In the genomic region with DNA sequence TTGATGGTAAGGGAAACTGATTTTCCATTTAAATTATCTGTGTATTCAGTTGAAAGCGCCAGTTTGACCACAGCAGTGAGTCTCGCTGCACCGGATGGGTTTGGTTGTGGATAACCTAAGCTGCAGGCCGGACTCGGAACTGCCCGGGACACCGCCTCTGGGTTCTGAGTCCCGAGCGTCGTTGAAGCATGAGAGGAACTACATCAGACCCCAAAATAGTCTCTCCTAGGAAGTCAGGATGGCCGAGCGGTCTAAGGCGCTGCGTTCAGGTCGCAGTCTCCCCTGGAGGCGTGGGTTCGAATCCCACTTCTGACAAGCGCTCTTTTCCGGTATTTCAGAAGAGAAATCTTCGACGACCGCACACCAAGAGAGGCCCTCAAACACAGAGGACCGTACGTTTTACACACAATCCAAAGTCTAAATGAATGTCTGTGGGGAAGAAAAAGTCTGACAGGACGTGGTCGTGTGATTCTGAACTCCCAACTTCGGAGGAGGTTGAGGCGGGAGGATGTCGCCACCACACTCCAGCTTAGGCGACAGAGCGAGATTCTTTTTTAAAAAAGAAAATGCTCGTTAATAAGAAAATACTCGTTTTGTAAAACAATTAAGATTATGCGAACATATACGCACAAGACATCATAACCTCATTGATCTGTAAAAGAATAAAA, we compare ENCODE assay signal across 8 cellular contexts. TPM values are rescaled to one million over a fixed set of nuclear protein-coding genes. Genes with fewer than 3 reads are reported as not detected.
DNase-seq lines count a peak whose midpoint lies in the region; ATAC-seq and TF ChIP-seq lines count a peak whose summit lies in the region.

No MANE protein-coding gene starts in this region.

- POLR2A ChIA-PET in HEK293T (lab: Yijun Ruan, JAX): interaction anchor here (1.0 to 2.8 kb wide), 4 partner anchors 54 to 147 kb away, joined by 3 to 18 read pairs (median 6); partner anchors contain the start of genes ARL2BP, CIAPIN1 and COQ9

- no peaks in the 10 kb centered on the region for H3K79me2 ChIP-seq in parathyroid adenoma

- no peaks in the 10 kb centered on the region for H3K4me1 ChIP-seq in cardiac muscle cell (ENCODE audit: low read depth)
- H3K4me1 ChIP-seq in parathyroid adenoma: peaks cover 7% of the 10 kb centered on the region
- peaks cover 9 to 32% (median 24%) of the 10 kb centered on the region in 4 donors for H3K4me1 ChIP-seq in transverse colon

- H3K27me3 Mint-ChIP-seq in activated naive CD8-positive, alpha-beta T cell treated with anti-CD3 and anti-CD28 coated beads, Interleukin-2, amount 50 U/mL, for 24 hours: no peaks in the 10 kb centered on the region

- no peak overlapping the region for H3K27ac Mint-ChIP-seq in activated naive CD8-positive, alpha-beta T cell treated with anti-CD3 and anti-CD28 coated beads, Interleukin-2, amount 50 U/mL, for 24 hours

- H3K9me3 ChIP-seq in cardiac muscle cell (ENCODE audit: low read depth) (no peaks in the 10 kb centered on the region), parathyroid adenoma (ENCODE audit: control insufficient read depth, low read length) (no peaks in the 10 kb centered on the region), transverse colon (no peaks in the 10 kb centered on the region)

- no peak for TF ChIP-seq POLR2A in transverse colon (IDR thresholded peaks at IDR 0.05)

- CTCF ChIA-PET in HEK293T (lab: Yijun Ruan, JAX): interaction anchor here (0.8 to 5.3 kb wide), 5 partner anchors 18 to 221 kb away, joined by 3 to 71 read pairs (median 5); no protein-coding TSS in a partner anchor

- ATAC-seq in activated naive CD8-positive, alpha-beta T cell treated with anti-CD3 and anti-CD28 coated beads, Interleukin-2, amount 50 U/mL, for 24 hours: peak; percentile 87

- 1% methylated on average over 11 to 35 of the region's 35 CpGs for WGBS in transverse colon (ENCODE audit: low coverage in 1 of 2), 2 donors

- in situ Hi-C loops in transverse colon (cut with MboI; ENCODE audit: low pct_ligation_motif_present in 1 of 4, low pct_unique_long_range_greater_than_20kb in 1 of 4, low sequenced_read_pairs in 3 of 4): loop anchor here (5.0 to 10.0 kb wide), 4 partner anchors 115 to 225 kb away; no protein-coding TSS in a partner anchor

- DNase-seq in GM03348 (ENCODE audit: low spot score) (peak; percentile 89), HEK293T (ENCODE audit: extremely low spot score) (peak; percentile 85), NAMALWA (ENCODE audit: low spot score) (peak; percentile 95), SKM-1 treated with dmso at 0.1 percent for 144 hours (lab: John Stamatoyannopoulos, UW; ENCODE audit: unreplicated experiment) (peak; percentile 93), cardiac muscle cell (ENCODE audit: low read depth in 1 of 2, low spot score in 1 of 2) (peak; percentile 87 to 95), transverse colon (peak; percentile 90)
- peak; percentile 83 for DNase-seq in activated naive CD8-positive, alpha-beta T cell treated with anti-CD3 and anti-CD28 coated beads, Interleukin-2, amount 50 U/mL, for 24 hours

- H2AFZ ChIP-seq in parathyroid adenoma: peak overlapping the region; percentile 74

- peak overlapping the region; percentile 78 for H3K27ac ChIP-seq in cardiac muscle cell
- peak overlapping the region; percentile 88 for H3K27ac ChIP-seq in parathyroid adenoma
- peak overlapping the region; percentile 88 to 96 (median 92) for H3K27ac ChIP-seq in transverse colon

- H3K4me1 Mint-ChIP-seq in activated naive CD8-positive, alpha-beta T cell treated with anti-CD3 and anti-CD28 coated beads, Interleukin-2, amount 50 U/mL, for 24 hours: peaks cover 23% of the 10 kb centered on the region

- no peaks in the 10 kb centered on the region for H3K36me3 ChIP-seq in cardiac muscle cell
- H3K36me3 ChIP-seq in parathyroid adenoma (ENCODE audit: control insufficient read depth, insufficient read depth, low read length): no peaks in the 10 kb centered on the region
- H3K36me3 ChIP-seq in transverse colon: no peaks in the 10 kb centered on the region

- peak overlapping the region; percentile 53 for H3K4me3 ChIP-seq in cardiac muscle cell
- peak overlapping the region; percentile 55 for H3K4me3 ChIP-seq in parathyroid adenoma (ENCODE audit: low read depth, low read length)
- peak overlapping the region; percentile 27 to 52 (median 32) for H3K4me3 ChIP-seq in transverse colon

- H3K4me3 Mint-ChIP-seq in activated naive CD8-positive, alpha-beta T cell treated with anti-CD3 and anti-CD28 coated beads, Interleukin-2, amount 50 U/mL, for 24 hours: no peak overlapping the region

- TF ChIP-seq EP300 in transverse colon (IDR thresholded peaks at IDR 0.05; ENCODE audit: low read depth): no peak

- intact Hi-C loops in transverse colon (cut with DNase I; ENCODE audit: low total_unique reads): loop anchor here (2.0 kb wide), 1 partner anchor 119 kb away; no protein-coding TSS in a partner anchor

- TF ChIP-seq CTCF in cardiac muscle cell (IDR thresholded peaks at IDR 0.05; ENCODE audit: low read depth, low read length) (no peak), parathyroid adenoma (IDR thresholded peaks at IDR 0.05) (peak; percentile 8), transverse colon (IDR thresholded peaks at IDR 0.05) (peak in 4 of 5 experiments; percentile 24 to 75 (median 50))

- H3K9me3 Mint-ChIP-seq in activated naive CD8-positive, alpha-beta T cell treated with anti-CD3 and anti-CD28 coated beads, Interleukin-2, amount 50 U/mL, for 24 hours: no peaks in the 10 kb centered on the region

- H3K9ac ChIP-seq in parathyroid adenoma: no peak overlapping the region

- H3K4me2 ChIP-seq in parathyroid adenoma (ENCODE audit: low read length): peak overlapping the region; percentile 75

- H3K27me3 ChIP-seq in cardiac muscle cell (no peaks in the 10 kb centered on the region), parathyroid adenoma (ENCODE audit: control insufficient read depth, insufficient read depth, low read length) (no peaks in the 10 kb centered on the region), transverse colon (no peaks in the 10 kb centered on the region)

- no peaks in the 10 kb centered on the region for H3K36me3 Mint-ChIP-seq in activated naive CD8-positive, alpha-beta T cell treated with anti-CD3 and anti-CD28 coated beads, Interleukin-2, amount 50 U/mL, for 24 hours (ENCODE audit: low read depth)

TF ChIP-seq in HEK293T, 16 proteins besides CTCF, POLR2A, EP300 and RAD21:
- TF ChIP-seq NFRKB (IDR thresholded peaks at IDR 0.05) (no peak; the same call in 1 of the 2 replicates), L3MBTL2 (conservative IDR thresholded peaks at IDR 0.05) (no peak; the same call in 1 of the 2 replicates), CTBP1 (IDR thresholded peaks at IDR 0.05; ENCODE audit: borderline replicate concordance) (no peak), HDGF (IDR thresholded peaks at IDR 0.05; ENCODE audit: borderline replicate concordance) (no peak), ZNF384 (IDR thresholded peaks at IDR 0.05) (no peak), BHLHE40 (IDR thresholded peaks at IDR 0.05; ENCODE audit: borderline replicate concordance) (no peak), FOXM1 (IDR thresholded peaks at IDR 0.05; ENCODE audit: borderline replicate concordance) (0 out of 2 replicates have a peak, but pooled peaks have one; percentile 21), ARNT (IDR thresholded peaks at IDR 0.05) (peak; percentile 44; the same call in 1 of the 2 replicates), SUZ12 (IDR thresholded peaks at IDR 0.05) (no peak), SP1 (IDR thresholded peaks at IDR 0.05) (no peak), ELF4 (IDR thresholded peaks at IDR 0.05) (0 out of 2 replicates have a peak, but pooled peaks have one; percentile 22), FOXK2 (IDR thresholded peaks at IDR 0.05) (no peak)

RNA-seq across cellular contexts. Expression of gene PLLP, which starts 15.4 kb away (rescaled TPM):
- total RNA-seq in cardiac muscle cell (11.4 and 14.2 TPM in 2 replicates), transverse colon (10 to 100 TPM in 2 of 4 donors, 1 to 10 TPM in 2; 4.4 to 13.5 (median 9.6) TPM)
- 5.1 and 6.4 TPM in 2 replicates for polyA plus RNA-seq in cardiac muscle cell

RNA-seq across cellular contexts. Expression of gene ARL2BP, which starts 54.8 kb away (rescaled TPM):
- total RNA-seq in cardiac muscle cell: 72.7 and 107 TPM in 2 replicates
- polyA plus RNA-seq in cardiac muscle cell: 128 and 144 TPM in 2 replicates
- total RNA-seq in transverse colon: 10 to 100 TPM; 10.3 to 39.6 (median 36.5) TPM

RNA-seq across cellular contexts. Expression of gene CCL22, which starts 58.7 kb away (rescaled TPM):
- 0.09 TPM in 1 of 2 replicates, not detected in the other for total RNA-seq in cardiac muscle cell
- polyA plus RNA-seq in cardiac muscle cell: 0.45 and 0.56 TPM in 2 replicates
- under 1 TPM in 1 of 4 donors, not detected in 3; 0.64 TPM for total RNA-seq in transverse colon

Comparison
In these comparisons a context has a peak if more than half of its experiments do, and no peak if none do; other contexts are left out.
1. Peak in every context shown above with its lines: DNase-seq, ATAC-seq, H3K4me3 ChIP-seq and H3K27ac ChIP-seq.